8 cellular contexts compared by ENCODE assay signal in genomic region chr17:35448899-35449227, GRCh38. TPM values are rescaled to one million over a fixed set of nuclear protein-coding genes. Genes with fewer than 3 reads are reported as not detected.
DNase-seq lines count a peak whose midpoint lies in the region; ATAC-seq, FAIRE-seq and TF ChIP-seq lines count a peak whose summit lies in the region.

No MANE protein-coding gene starts in this region.

- no peak overlapping the region for H3K56ac ChIP-seq in H1 (replicated peaks; ENCODE audit: insufficient read length, low read depth, low read length)

- H3K9ac ChIP-seq in H1 (replicated peaks in 1 of 4; ENCODE audit: extremely low read depth in 1 of 4, low read depth in 3 of 4, low read length in 3 of 4) = peak overlapping the region in 2 of 4 experiments; percentile 78 to 79; a peak in 2 of 7 replicates

- H2BK20ac ChIP-seq in H1 (ENCODE audit: low read length) = no peak overlapping the region

- no peak overlapping the region for H4K5ac ChIP-seq in H1 (ENCODE audit: insufficient read length, low read depth, low read length)

- H2AK5ac ChIP-seq in H1 (ENCODE audit: low read depth, low read length) = no peak overlapping the region

- WGBS in H1 (ENCODE audit: extremely low coverage in 1 of 2, insufficient coverage in 1 of 2, insufficient read length in 1 of 2, insufficient replicate concordance in 2 of 2, low coverage in 1 of 2, low lambda C conversion rate in 2 of 2, missing lambda C conversion rate in 1 of 2), 2 experiments = 9% methylated on average over 14 of the region's 16 CpGs; no CpG with 5 or more reads in 1 of the 2 experiments

- no peaks in the 10 kb centered on the region for H3K27me3 ChIP-seq in CD8-positive, alpha-beta T cell (ENCODE audit: insufficient read depth, low read length)
- peaks cover 7 to 62% (median 41%) of the 10 kb centered on the region in 4 experiments for H3K27me3 ChIP-seq in H1 (replicated peaks in 1 of 4; ENCODE audit: control insufficient read depth in 3 of 4, extremely low read depth in 1 of 4, insufficient read depth in 3 of 4, low read length in 3 of 4)
- H3K27me3 ChIP-seq in uterus = peaks cover 3 to 11% of the 10 kb centered on the region in 2 donors

- no peak for TF ChIP-seq EP300 in H1 (IDR thresholded peaks at IDR 0.05; ENCODE audit: borderline replicate concordance in 1 of 2, low read depth in 2 of 2, low read length in 2 of 2)

- ATAC-seq in CD8-positive, alpha-beta T cell = no peak
- no peak for ATAC-seq in HG03139 (IDR thresholded peaks at IDR 0.05; ENCODE audit: unreplicated experiment)

- no peak overlapping the region for H2BK120ac ChIP-seq in H1 (replicated peaks; ENCODE audit: low read depth, low read length)

- no peak for FAIRE-seq in H1 (lab: Jason Lieb, UNC)

- no peak for TF ChIP-seq CTCF in CD8-positive, alpha-beta T cell (IDR thresholded peaks at IDR 0.05)
- TF ChIP-seq CTCF in H1 (IDR thresholded peaks at IDR 0.05; ENCODE audit: control extremely low read depth in 1 of 3, insufficient read depth in 1 of 3, low read depth in 1 of 3, low read length in 3 of 3) (no peak), osteocyte (IDR thresholded peaks at IDR 0.05) (no peak), uterus (IDR thresholded peaks at IDR 0.05) (no peak)

- H3K79me1 ChIP-seq in H1 (ENCODE audit: low read depth, low read length) = no peaks in the 10 kb centered on the region

- no peak for TF ChIP-seq RAD21 in H1 (IDR thresholded peaks at IDR 0.05 in 1 of 2, conservative IDR thresholded peaks at IDR 0.05 in 1 of 2; ENCODE audit: low read depth in 2 of 2, low read length in 2 of 2)

- no peak overlapping the region for H3K23ac ChIP-seq in H1 (ENCODE audit: insufficient read length)

- no peak overlapping the region for H3K4ac ChIP-seq in H1 (replicated peaks; ENCODE audit: insufficient read length, low read depth, low read length)

- no peaks in the 10 kb centered on the region for H3K27me3 Mint-ChIP-seq in CD8-positive, alpha-beta T cell (ENCODE audit: low read depth)
- no peaks in the 10 kb centered on the region for H3K27me3 Mint-ChIP-seq in IgD-negative memory B cell
- H3K27me3 Mint-ChIP-seq in osteocyte (ENCODE audit: unreplicated experiment) = peaks cover 25% of the 10 kb centered on the region

- H2AFZ ChIP-seq in H1 (ENCODE audit: low read length) = 0 out of 2 replicates have a peak overlapping the region, but pooled peaks have one; percentile 77

- H3K4me2 ChIP-seq in H1 (ENCODE audit: insufficient read depth in 1 of 2, low read depth in 2 of 2, low read length in 2 of 2) = peak overlapping the region; percentile 71 to 92

- H4K91ac ChIP-seq in H1 (replicated peaks; ENCODE audit: insufficient read length, low read length) = no peak overlapping the region

- H2BK12ac ChIP-seq in H1 (ENCODE audit: low read depth, low read length) = no peak overlapping the region; the same call in 1 of the 2 replicates

- H2BK5ac ChIP-seq in H1 (ENCODE audit: low read depth, low read length) = no peak overlapping the region

- no peak overlapping the region for H2BK15ac ChIP-seq in H1 (ENCODE audit: low read length)

- TF ChIP-seq POLR2A in H1 (IDR thresholded peaks at IDR 0.05; ENCODE audit: control extremely low read depth in 1 of 2, low read depth in 2 of 2, low read length in 2 of 2) (no peak), uterus (IDR thresholded peaks at IDR 0.05) (no peak)

- peak overlapping the region; percentile 57 for H3K4me3 ChIP-seq in CD8-positive, alpha-beta T cell (ENCODE audit: low read depth, low read length)
- peak overlapping the region in 3 of 4 experiments; percentile 42 to 64 (median 61); a peak in 6 of 8 replicates for H3K4me3 ChIP-seq in H1 (ENCODE audit: extremely low read depth in 1 of 4, insufficient read depth in 2 of 4, low read depth in 3 of 4, low read length in 4 of 4)
- H3K4me3 ChIP-seq in uterus = peak overlapping the region in 1 of 2 donors; percentile 43

- H3K4me1 ChIP-seq in CD8-positive, alpha-beta T cell (ENCODE audit: insufficient read depth, low read length) = peaks cover 16% of the 10 kb centered on the region
- H3K4me1 ChIP-seq in H1 (replicated peaks in 1 of 4; ENCODE audit: control insufficient read depth in 3 of 4, insufficient read depth in 4 of 4, low read length in 3 of 4) (peaks cover 0 to 4% (median 4%) of the 10 kb centered on the region in 4 experiments; a peak in 5 of 7 replicates), uterus (no peaks in the 10 kb centered on the region)

- peaks cover 0 to 5% of the 10 kb centered on the region in 2 experiments for H4K20me1 ChIP-seq in H1 (replicated peaks in 1 of 2; ENCODE audit: control insufficient read depth in 1 of 2, insufficient read depth in 2 of 2, low read length in 2 of 2)

- H3K27ac Mint-ChIP-seq in CD8-positive, alpha-beta T cell = peak overlapping the region; percentile 93
- H3K27ac Mint-ChIP-seq in IgD-negative memory B cell (peak overlapping the region; percentile 95 to 98 (median 97)), osteocyte (ENCODE audit: unreplicated experiment) (no peak overlapping the region)

- no peaks in the 10 kb centered on the region for H3K36me3 ChIP-seq in CD8-positive, alpha-beta T cell (ENCODE audit: insufficient read depth, low read length)
- H3K36me3 ChIP-seq in H1 (ENCODE audit: control insufficient read depth in 2 of 4, insufficient read depth in 4 of 4, low read length in 3 of 4) (peaks cover 0 to 4% (median 0%) of the 10 kb centered on the region in 4 experiments; a peak in 1 of 8 replicates), uterus (no peaks in the 10 kb centered on the region)

- no peaks in the 10 kb centered on the region for H3K9me3 Mint-ChIP-seq in CD8-positive, alpha-beta T cell
- H3K9me3 Mint-ChIP-seq in IgD-negative memory B cell = no peaks in the 10 kb centered on the region
- no peaks in the 10 kb centered on the region for H3K9me3 Mint-ChIP-seq in osteocyte (ENCODE audit: unreplicated experiment)

- DNase-seq in CD8-positive, alpha-beta T cell = no peak
- no peak for DNase-seq in H1 (ENCODE audit: low read depth in 1 of 2, low spot score in 2 of 2)
- no peak for DNase-seq in osteocyte (ENCODE audit: extremely low spot score, unreplicated experiment)
- no peak for DNase-seq in DMS153 (lab: John Stamatoyannopoulos, UW)
- no peak for DNase-seq in hypothalamus (lab: John Stamatoyannopoulos, UW)
- DNase-seq in uterus = no peak

- no peaks in the 10 kb centered on the region for H3K36me3 Mint-ChIP-seq in CD8-positive, alpha-beta T cell
- peaks cover 2% of the 10 kb centered on the region for H3K36me3 Mint-ChIP-seq in IgD-negative memory B cell
- H3K36me3 Mint-ChIP-seq in osteocyte (ENCODE audit: unreplicated experiment) = no peaks in the 10 kb centered on the region

- intact Hi-C loops in CD8-positive, alpha-beta T cell (cut with DNase I, micrococcal nuclease) = loop anchor here (2.0 to 5.0 kb wide), 5 partner anchors 16 to 137 kb away; partner anchors contain the start of genes SLFN12 (in 1 of the 2) and SLFN12L (in 1 of the 2)
- intact Hi-C loops in uterus (cut with DNase I; ENCODE audit: low total_unique reads) = no loop called here

- CTCF ChIA-PET in CD8-positive, alpha-beta T cell (lab: Charles Lee) = interaction anchor here (0.6 to 1.4 kb wide), 7 partner anchors 19 to 200 kb away, joined by 3 to 6 read pairs (median 4); partner anchors contain the start of gene SLFN12L
- CTCF ChIA-PET in H1 (lab: Charles Lee; ENCODE audit: partially characterized antibody) = interaction anchor here (2.0 kb wide), 1 partner anchor 136 kb away, joined by 5 read pairs; no protein-coding TSS in a partner anchor

- POLR2A ChIA-PET in CD8-positive, alpha-beta T cell (lab: Charles Lee) = interaction anchor here (0.7 to 3.1 kb wide), 8 partner anchors 10 to 85 kb away, joined by 3 to 19 read pairs (median 4); no protein-coding TSS in a partner anchor
- POLR2A ChIA-PET in H1 (lab: Charles Lee; ENCODE audit: partially characterized antibody) = interaction anchor here (0.6 to 3.5 kb wide), 8 partner anchors 10 to 103 kb away, joined by 3 to 38 read pairs (median 4); partner anchors contain the start of gene SLFN12

- H3K4me3 Mint-ChIP-seq in CD8-positive, alpha-beta T cell = peak overlapping the region; percentile 87
- H3K4me3 Mint-ChIP-seq in IgD-negative memory B cell (peak overlapping the region; percentile 90 to 100 (median 96)), osteocyte (ENCODE audit: unreplicated experiment) (peak overlapping the region; percentile 72)

- peak overlapping the region; percentile 86; the same call in 1 of the 2 replicates for H4K8ac ChIP-seq in H1 (ENCODE audit: extremely low read depth, insufficient read depth, low read length)

- H3K27ac ChIP-seq in CD8-positive, alpha-beta T cell (ENCODE audit: low read depth, low read length) = peak overlapping the region; percentile 51
- H3K27ac ChIP-seq in H1 (ENCODE audit: low read depth, low read length) (no peak overlapping the region; the same call in 1 of the 2 replicates), uterus (peak overlapping the region in 1 of 2 donors; percentile 32)

- no peaks in the 10 kb centered on the region for H3K9me3 ChIP-seq in CD8-positive, alpha-beta T cell (ENCODE audit: low read length)
- H3K9me3 ChIP-seq in H1 (ENCODE audit: insufficient read depth in 2 of 2, low read depth in 1 of 2, low read length in 1 of 2) = no peaks in the 10 kb centered on the region
- H3K9me3 ChIP-seq in uterus = no peaks in the 10 kb centered on the region

- H3K23me2 ChIP-seq in H1 (ENCODE audit: low read depth, low read length) = peaks cover 4% of the 10 kb centered on the region; the same call in 1 of the 2 replicates

- H3K18ac ChIP-seq in H1 (ENCODE audit: extremely low read depth, low read length) = no peak overlapping the region

- peaks cover 19% of the 10 kb centered on the region for H3K4me1 Mint-ChIP-seq in CD8-positive, alpha-beta T cell (ENCODE audit: low read depth)
- peaks cover 5 to 14% (median 8%) of the 10 kb centered on the region in 3 donors for H3K4me1 Mint-ChIP-seq in IgD-negative memory B cell
- H3K4me1 Mint-ChIP-seq in osteocyte (ENCODE audit: unreplicated experiment) = peaks cover 16% of the 10 kb centered on the region

- no peak overlapping the region for H3K14ac ChIP-seq in H1 (ENCODE audit: insufficient read length)

- H3K79me2 ChIP-seq in H1 (ENCODE audit: control insufficient read depth in 1 of 2, insufficient read depth in 2 of 2, low read length in 2 of 2) = no peaks in the 10 kb centered on the region

RNA-seq across cellular contexts. Expression of gene SLFN13, which starts 0.3 kb away (rescaled TPM):
- 10 to 100 TPM; 16.1 to 17.3 TPM for total RNA-seq in CD8-positive, alpha-beta T cell
- polyA plus RNA-seq in IgD-negative memory B cell = 7.1 TPM
- 27.5 and 28.1 TPM in 2 replicates for total RNA-seq in H1 (2021; fragmentation: NEBNext Ultra II Directional; extraction: Animal tissue kit (Norgen Biotek cat#: 25700))
- polyA plus RNA-seq in H1 (2011; rRNA removed) = 9.0 and 15.7 TPM in 2 replicates
- 19.3 TPM for polyA plus RNA-seq in H1 (2011; cell fraction: cytosol; rRNA removed)
- polyA plus RNA-seq in H1 (2011; cell fraction: nucleus; rRNA removed) = 13.6 TPM
- 14.5 to 22.7 TPM (median 20.6 TPM) in 4 replicates for polyA plus RNA-seq in H1 (2012, experiment 1 of 2)
- polyA plus RNA-seq in H1 (2012, experiment 2 of 2) = 2.3 TPM
- 9.2 TPM for polyA plus RNA-seq in H1 (2013, experiment 1 of 2)
- 7.3 TPM for polyA plus RNA-seq in H1 (2013, experiment 2 of 2)
- 29.7 and 44.5 TPM in 2 replicates for polyA minus RNA-seq in H1 (2011; rRNA and poly(A)+ RNA removed)
- polyA minus RNA-seq in H1 (2011; cell fraction: cytosol; rRNA and poly(A)+ RNA removed) = 10.2 TPM
- 14.9 TPM for polyA minus RNA-seq in H1 (2011; cell fraction: nucleus; rRNA and poly(A)+ RNA removed)
- total RNA-seq in osteocyte = 6.4 and 9.0 TPM in 2 replicates
- 10 to 100 TPM in 1 of 4 donors, 1 to 10 TPM in 2, under 1 TPM in 1; 0.51 to 13.7 (median 7.1) TPM for total RNA-seq in uterus

RNA-seq across cellular contexts. Expression of gene SLFN12, which starts 16.6 kb away (rescaled TPM):
- total RNA-seq in CD8-positive, alpha-beta T cell = 1 to 10 TPM; 2.4 TPM
- polyA plus RNA-seq in IgD-negative memory B cell (2.4 TPM), H1 (2011; rRNA removed) (1.3 and 1.6 TPM in 2 replicates)
- 9.4 and 10.7 TPM in 2 replicates for total RNA-seq in H1 (2021; fragmentation: NEBNext Ultra II Directional; extraction: Animal tissue kit (Norgen Biotek cat#: 25700))
- polyA plus RNA-seq in H1 (2011; cell fraction: cytosol; rRNA removed) = 2.8 TPM
- polyA plus RNA-seq in H1 (2011; cell fraction: nucleus; rRNA removed) = 2.5 TPM
- polyA plus RNA-seq in H1 (2012, experiment 1 of 2) = 2.9 to 5.6 TPM (median 4.0 TPM) in 4 replicates
- polyA plus RNA-seq in H1 (2012, experiment 2 of 2) = 0.41 TPM
- 4.9 TPM for polyA plus RNA-seq in H1 (2013, experiment 1 of 2)
- polyA plus RNA-seq in H1 (2013, experiment 2 of 2) = 4.9 TPM
- polyA minus RNA-seq in H1 (2011; rRNA and poly(A)+ RNA removed) = 4.9 and 7.3 TPM in 2 replicates
- polyA minus RNA-seq in H1 (2011; cell fraction: cytosol; rRNA and poly(A)+ RNA removed) = 1.8 TPM
- 11.1 TPM for polyA minus RNA-seq in H1 (2011; cell fraction: nucleus; rRNA and poly(A)+ RNA removed)
- total RNA-seq in osteocyte (24.2 and 24.4 TPM in 2 replicates), uterus (10 to 100 TPM in 2 of 4 donors, 1 to 10 TPM in 2; 6.8 to 60.4 (median 12.9) TPM)
